In the genomic region with DNA sequence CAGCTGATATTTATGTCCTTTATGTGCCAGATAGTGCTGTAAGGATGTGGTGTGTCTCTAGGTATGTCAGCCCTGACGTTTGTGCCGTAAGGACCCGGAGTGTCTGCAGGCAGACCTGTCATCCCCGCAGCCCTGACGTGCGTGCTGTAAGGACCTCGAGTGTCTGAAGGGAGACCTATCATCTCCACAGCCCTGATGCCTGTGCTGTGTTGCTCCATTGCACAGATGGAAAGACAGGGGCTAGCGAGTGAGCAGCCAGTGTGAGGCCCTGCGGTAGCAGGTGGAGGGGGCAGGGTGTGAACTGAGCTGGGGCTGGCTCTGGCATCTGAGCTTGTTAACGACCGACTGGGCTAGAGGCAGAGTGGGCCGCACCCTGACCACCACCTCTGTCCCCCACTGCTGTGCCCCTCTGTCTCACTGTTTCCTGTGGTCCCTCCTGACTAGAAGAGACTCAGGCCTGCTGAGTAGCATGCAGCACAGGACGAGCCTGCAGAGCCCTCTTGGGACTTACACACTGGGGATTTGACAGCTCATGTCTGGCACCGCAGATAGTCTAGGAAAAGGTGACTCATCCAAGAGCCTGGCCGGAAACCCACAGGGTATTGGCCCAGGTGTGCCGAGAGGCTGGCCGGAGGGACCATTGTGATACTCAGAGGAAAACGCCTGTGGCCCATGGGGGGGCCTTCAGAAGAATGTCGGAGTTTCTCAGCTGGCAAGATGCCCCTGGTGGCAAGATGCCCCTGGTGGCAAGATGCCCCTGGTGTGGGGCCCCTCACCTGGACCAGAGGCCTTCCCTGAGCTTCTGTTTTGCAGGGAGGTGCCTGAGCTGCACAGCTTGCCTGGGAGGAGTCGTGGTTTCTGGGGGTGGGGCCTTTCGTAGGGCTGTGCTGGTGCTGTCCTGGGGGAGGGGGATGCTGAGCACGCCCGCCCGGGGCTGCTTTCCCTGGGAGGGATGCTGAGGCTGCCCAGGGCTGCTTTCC, we compare ENCODE assay signal across 1 cellular context.
TF ChIP-seq lines count a peak whose summit lies in the region.

No MANE protein-coding gene starts in this region.

TF ChIP-seq in K562, 482 proteins besides CTCF, POLR2A, EP300 and RAD21 (continued from another document and continues in another):
- TF ChIP-seq, protein P1, sequence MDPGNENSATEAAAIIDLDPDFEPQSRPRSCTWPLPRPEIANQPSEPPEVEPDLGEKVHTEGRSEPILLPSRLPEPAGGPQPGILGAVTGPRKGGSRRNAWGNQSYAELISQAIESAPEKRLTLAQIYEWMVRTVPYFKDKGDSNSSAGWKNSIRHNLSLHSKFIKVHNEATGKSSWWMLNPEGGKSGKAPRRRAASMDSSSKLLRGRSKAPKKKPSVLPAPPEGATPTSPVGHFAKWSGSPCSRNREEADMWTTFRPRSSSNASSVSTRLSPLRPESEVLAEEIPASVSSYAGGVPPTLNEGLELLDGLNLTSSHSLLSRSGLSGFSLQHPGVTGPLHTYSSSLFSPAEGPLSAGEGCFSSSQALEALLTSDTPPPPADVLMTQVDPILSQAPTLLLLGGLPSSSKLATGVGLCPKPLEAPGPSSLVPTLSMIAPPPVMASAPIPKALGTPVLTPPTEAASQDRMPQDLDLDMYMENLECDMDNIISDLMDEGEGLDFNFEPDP (CRISPR knock-in tag; IDR thresholded peaks at IDR 0.05): no peak
- TF ChIP-seq NFYB (IDR thresholded peaks at IDR 0.05; ENCODE audit: extremely low read depth, insufficient read length) (no peak), MAFG (tag; conservative IDR thresholded peaks at IDR 0.05) (no peak), PHTF2 (CRISPR knock-in tag; IDR thresholded peaks at IDR 0.05) (no peak), ZBTB17 (CRISPR knock-in tag; IDR thresholded peaks at IDR 0.05) (peak; percentile 99), HNRNPK (IDR thresholded peaks at IDR 0.05; ENCODE audit: low read depth, low read length, poor library complexity, severe bottlenecking) (no peak), MXI1 (IDR thresholded peaks at IDR 0.05; ENCODE audit: low read depth, low read length) (no peak), POLR2G (IDR thresholded peaks at IDR 0.05; ENCODE audit: low read depth, low read length) (no peak), ZNF124 (CRISPR knock-in tag; IDR thresholded peaks at IDR 0.05) (no peak), PCBP1 (IDR thresholded peaks at IDR 0.05; ENCODE audit: low read depth, low read length, poor library complexity, severe bottlenecking) (no peak), PYGO2 (tag; IDR thresholded peaks at IDR 0.05) (no peak), CBFB (CRISPR knock-in tag; IDR thresholded peaks at IDR 0.05) (no peak), ZNF3 (CRISPR knock-in tag; IDR thresholded peaks at IDR 0.05) (no peak), TAF7 (tag; IDR thresholded peaks at IDR 0.05) (no peak), ATF1 (CRISPR knock-in tag; IDR thresholded peaks at IDR 0.05) (no peak), ATF1 (tag; IDR thresholded peaks at IDR 0.05) (no peak), ELF2 (CRISPR knock-in tag; IDR thresholded peaks at IDR 0.05) (no peak), BACH1 (tag; IDR thresholded peaks at IDR 0.05) (no peak), NFIX (CRISPR knock-in tag; IDR thresholded peaks at IDR 0.05; ENCODE audit: low read depth) (no peak), RUNX1 (IDR thresholded peaks at IDR 0.05; ENCODE audit: low read depth) (no peak), FOXK1 (CRISPR knock-in tag; IDR thresholded peaks at IDR 0.05; ENCODE audit: borderline replicate concordance) (no peak), NBN (IDR thresholded peaks at IDR 0.05; ENCODE audit: low read depth) (no peak), PTBP1 (IDR thresholded peaks at IDR 0.05; ENCODE audit: low read depth, low read length) (no peak), FIP1L1 (IDR thresholded peaks at IDR 0.05; ENCODE audit: low read depth, low read length, poor library complexity, severe bottlenecking) (no peak), SNIP1 (IDR thresholded peaks at IDR 0.05; ENCODE audit: low read depth) (no peak), ZNF77 (CRISPR knock-in tag; IDR thresholded peaks at IDR 0.05) (no peak), ILF3 (IDR thresholded peaks at IDR 0.05; ENCODE audit: borderline replicate concordance) (no peak), RHOXF2B (CRISPR knock-in tag; conservative IDR thresholded peaks at IDR 0.05) (no peak), SMARCA4 (IDR thresholded peaks at IDR 0.05) (peak; percentile 89), MTA3 (IDR thresholded peaks at IDR 0.05; ENCODE audit: borderline replicate concordance) (no peak), XRCC5 (IDR thresholded peaks at IDR 0.05; ENCODE audit: low read depth, low read length) (no peak), ARNT (IDR thresholded peaks at IDR 0.05) (no peak; a peak in 1 of 4 replicates), ZZZ3 (IDR thresholded peaks at IDR 0.05) (no peak), NFE2 (IDR thresholded peaks at IDR 0.05; ENCODE audit: low read depth) (no peak), MCM7 (IDR thresholded peaks at IDR 0.05) (no peak)
- TF ChIP-seq, protein P2, sequence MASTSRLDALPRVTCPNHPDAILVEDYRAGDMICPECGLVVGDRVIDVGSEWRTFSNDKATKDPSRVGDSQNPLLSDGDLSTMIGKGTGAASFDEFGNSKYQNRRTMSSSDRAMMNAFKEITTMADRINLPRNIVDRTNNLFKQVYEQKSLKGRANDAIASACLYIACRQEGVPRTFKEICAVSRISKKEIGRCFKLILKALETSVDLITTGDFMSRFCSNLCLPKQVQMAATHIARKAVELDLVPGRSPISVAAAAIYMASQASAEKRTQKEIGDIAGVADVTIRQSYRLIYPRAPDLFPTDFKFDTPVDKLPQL (IDR thresholded peaks at IDR 0.05; ENCODE audit: extremely low read depth, insufficient read length): no peak
- TF ChIP-seq, protein P3, sequence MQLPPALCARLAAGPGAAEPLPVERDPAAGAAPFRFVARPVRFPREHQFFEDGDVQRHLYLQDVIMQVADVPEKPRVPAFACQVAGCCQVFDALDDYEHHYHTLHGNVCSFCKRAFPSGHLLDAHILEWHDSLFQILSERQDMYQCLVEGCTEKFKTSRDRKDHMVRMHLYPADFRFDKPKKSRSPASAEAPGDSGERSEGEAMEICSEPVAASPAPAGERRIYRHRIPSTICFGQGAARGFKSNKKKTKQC (CRISPR knock-in tag; IDR thresholded peaks at IDR 0.05): no peak
- TF ChIP-seq, protein P4, sequence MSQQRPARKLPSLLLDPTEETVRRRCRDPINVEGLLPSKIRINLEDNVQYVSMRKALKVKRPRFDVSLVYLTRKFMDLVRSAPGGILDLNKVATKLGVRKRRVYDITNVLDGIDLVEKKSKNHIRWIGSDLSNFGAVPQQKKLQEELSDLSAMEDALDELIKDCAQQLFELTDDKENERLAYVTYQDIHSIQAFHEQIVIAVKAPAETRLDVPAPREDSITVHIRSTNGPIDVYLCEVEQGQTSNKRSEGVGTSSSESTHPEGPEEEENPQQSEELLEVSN (IDR thresholded peaks at IDR 0.05; ENCODE audit: borderline replicate concordance in 1 of 2, extremely low read depth in 1 of 2, insufficient read depth in 1 of 2, insufficient read length in 1 of 2, low read depth in 1 of 2, low read length in 1 of 2, poor library complexity in 1 of 2, severe bottlenecking in 1 of 2): no peak
- TF ChIP-seq, protein P5, sequence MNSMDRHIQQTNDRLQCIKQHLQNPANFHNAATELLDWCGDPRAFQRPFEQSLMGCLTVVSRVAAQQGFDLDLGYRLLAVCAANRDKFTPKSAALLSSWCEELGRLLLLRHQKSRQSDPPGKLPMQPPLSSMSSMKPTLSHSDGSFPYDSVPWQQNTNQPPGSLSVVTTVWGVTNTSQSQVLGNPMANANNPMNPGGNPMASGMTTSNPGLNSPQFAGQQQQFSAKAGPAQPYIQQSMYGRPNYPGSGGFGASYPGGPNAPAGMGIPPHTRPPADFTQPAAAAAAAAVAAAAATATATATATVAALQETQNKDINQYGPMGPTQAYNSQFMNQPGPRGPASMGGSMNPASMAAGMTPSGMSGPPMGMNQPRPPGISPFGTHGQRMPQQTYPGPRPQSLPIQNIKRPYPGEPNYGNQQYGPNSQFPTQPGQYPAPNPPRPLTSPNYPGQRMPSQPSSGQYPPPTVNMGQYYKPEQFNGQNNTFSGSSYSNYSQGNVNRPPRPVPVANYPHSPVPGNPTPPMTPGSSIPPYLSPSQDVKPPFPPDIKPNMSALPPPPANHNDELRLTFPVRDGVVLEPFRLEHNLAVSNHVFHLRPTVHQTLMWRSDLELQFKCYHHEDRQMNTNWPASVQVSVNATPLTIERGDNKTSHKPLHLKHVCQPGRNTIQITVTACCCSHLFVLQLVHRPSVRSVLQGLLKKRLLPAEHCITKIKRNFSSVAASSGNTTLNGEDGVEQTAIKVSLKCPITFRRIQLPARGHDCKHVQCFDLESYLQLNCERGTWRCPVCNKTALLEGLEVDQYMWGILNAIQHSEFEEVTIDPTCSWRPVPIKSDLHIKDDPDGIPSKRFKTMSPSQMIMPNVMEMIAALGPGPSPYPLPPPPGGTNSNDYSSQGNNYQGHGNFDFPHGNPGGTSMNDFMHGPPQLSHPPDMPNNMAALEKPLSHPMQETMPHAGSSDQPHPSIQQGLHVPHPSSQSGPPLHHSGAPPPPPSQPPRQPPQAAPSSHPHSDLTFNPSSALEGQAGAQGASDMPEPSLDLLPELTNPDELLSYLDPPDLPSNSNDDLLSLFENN (IDR thresholded peaks at IDR 0.05; ENCODE audit: low read depth in 2 of 2, low read length in 2 of 2): peak in 1 of 2 experiments; percentile 81; a peak in 2 of 4 replicates
- TF ChIP-seq, protein P6, sequence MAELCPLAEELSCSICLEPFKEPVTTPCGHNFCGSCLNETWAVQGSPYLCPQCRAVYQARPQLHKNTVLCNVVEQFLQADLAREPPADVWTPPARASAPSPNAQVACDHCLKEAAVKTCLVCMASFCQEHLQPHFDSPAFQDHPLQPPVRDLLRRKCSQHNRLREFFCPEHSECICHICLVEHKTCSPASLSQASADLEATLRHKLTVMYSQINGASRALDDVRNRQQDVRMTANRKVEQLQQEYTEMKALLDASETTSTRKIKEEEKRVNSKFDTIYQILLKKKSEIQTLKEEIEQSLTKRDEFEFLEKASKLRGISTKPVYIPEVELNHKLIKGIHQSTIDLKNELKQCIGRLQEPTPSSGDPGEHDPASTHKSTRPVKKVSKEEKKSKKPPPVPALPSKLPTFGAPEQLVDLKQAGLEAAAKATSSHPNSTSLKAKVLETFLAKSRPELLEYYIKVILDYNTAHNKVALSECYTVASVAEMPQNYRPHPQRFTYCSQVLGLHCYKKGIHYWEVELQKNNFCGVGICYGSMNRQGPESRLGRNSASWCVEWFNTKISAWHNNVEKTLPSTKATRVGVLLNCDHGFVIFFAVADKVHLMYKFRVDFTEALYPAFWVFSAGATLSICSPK (IDR thresholded peaks at IDR 0.05; ENCODE audit: borderline replicate concordance): no peak
- TF ChIP-seq, protein P7, sequence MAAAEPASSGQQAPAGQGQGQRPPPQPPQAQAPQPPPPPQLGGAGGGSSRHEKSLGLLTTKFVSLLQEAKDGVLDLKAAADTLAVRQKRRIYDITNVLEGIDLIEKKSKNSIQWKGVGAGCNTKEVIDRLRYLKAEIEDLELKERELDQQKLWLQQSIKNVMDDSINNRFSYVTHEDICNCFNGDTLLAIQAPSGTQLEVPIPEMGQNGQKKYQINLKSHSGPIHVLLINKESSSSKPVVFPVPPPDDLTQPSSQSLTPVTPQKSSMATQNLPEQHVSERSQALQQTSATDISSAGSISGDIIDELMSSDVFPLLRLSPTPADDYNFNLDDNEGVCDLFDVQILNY (CRISPR knock-in tag; IDR thresholded peaks at IDR 0.05): no peak
- TF ChIP-seq, protein P8, sequence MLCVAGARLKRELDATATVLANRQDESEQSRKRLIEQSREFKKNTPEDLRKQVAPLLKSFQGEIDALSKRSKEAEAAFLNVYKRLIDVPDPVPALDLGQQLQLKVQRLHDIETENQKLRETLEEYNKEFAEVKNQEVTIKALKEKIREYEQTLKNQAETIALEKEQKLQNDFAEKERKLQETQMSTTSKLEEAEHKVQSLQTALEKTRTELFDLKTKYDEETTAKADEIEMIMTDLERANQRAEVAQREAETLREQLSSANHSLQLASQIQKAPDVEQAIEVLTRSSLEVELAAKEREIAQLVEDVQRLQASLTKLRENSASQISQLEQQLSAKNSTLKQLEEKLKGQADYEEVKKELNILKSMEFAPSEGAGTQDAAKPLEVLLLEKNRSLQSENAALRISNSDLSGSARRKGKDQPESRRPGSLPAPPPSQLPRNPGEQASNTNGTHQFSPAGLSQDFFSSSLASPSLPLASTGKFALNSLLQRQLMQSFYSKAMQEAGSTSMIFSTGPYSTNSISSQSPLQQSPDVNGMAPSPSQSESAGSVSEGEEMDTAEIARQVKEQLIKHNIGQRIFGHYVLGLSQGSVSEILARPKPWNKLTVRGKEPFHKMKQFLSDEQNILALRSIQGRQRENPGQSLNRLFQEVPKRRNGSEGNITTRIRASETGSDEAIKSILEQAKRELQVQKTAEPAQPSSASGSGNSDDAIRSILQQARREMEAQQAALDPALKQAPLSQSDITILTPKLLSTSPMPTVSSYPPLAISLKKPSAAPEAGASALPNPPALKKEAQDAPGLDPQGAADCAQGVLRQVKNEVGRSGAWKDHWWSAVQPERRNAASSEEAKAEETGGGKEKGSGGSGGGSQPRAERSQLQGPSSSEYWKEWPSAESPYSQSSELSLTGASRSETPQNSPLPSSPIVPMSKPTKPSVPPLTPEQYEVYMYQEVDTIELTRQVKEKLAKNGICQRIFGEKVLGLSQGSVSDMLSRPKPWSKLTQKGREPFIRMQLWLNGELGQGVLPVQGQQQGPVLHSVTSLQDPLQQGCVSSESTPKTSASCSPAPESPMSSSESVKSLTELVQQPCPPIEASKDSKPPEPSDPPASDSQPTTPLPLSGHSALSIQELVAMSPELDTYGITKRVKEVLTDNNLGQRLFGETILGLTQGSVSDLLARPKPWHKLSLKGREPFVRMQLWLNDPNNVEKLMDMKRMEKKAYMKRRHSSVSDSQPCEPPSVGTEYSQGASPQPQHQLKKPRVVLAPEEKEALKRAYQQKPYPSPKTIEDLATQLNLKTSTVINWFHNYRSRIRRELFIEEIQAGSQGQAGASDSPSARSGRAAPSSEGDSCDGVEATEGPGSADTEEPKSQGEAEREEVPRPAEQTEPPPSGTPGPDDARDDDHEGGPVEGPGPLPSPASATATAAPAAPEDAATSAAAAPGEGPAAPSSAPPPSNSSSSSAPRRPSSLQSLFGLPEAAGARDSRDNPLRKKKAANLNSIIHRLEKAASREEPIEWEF (CRISPR knock-in tag; IDR thresholded peaks at IDR 0.05): no peak
- TF ChIP-seq, protein P9, sequence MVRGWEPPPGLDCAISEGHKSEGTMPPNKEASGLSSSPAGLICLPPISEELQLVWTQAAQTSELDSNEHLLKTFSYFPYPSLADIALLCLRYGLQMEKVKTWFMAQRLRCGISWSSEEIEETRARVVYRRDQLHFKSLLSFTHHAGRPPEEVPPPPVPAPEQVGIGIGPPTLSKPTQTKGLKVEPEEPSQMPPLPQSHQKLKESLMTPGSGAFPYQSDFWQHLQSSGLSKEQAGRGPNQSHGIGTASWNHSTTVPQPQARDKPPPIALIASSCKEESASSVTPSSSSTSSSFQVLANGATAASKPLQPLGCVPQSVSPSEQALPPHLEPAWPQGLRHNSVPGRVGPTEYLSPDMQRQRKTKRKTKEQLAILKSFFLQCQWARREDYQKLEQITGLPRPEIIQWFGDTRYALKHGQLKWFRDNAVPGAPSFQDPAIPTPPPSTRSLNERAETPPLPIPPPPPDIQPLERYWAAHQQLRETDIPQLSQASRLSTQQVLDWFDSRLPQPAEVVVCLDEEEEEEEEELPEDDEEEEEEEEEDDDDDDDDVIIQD (CRISPR knock-in tag; IDR thresholded peaks at IDR 0.05): no peak
- TF ChIP-seq, protein P10, sequence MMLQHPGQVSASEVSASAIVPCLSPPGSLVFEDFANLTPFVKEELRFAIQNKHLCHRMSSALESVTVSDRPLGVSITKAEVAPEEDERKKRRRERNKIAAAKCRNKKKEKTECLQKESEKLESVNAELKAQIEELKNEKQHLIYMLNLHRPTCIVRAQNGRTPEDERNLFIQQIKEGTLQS (IDR thresholded peaks at IDR 0.05): peak; percentile 97
- TF ChIP-seq, protein P10 (CRISPR knock-in tag; conservative IDR thresholded peaks at IDR 0.05): peak; percentile 98
